10 cellular contexts compared by ENCODE assay signal in the genomic region with DNA sequence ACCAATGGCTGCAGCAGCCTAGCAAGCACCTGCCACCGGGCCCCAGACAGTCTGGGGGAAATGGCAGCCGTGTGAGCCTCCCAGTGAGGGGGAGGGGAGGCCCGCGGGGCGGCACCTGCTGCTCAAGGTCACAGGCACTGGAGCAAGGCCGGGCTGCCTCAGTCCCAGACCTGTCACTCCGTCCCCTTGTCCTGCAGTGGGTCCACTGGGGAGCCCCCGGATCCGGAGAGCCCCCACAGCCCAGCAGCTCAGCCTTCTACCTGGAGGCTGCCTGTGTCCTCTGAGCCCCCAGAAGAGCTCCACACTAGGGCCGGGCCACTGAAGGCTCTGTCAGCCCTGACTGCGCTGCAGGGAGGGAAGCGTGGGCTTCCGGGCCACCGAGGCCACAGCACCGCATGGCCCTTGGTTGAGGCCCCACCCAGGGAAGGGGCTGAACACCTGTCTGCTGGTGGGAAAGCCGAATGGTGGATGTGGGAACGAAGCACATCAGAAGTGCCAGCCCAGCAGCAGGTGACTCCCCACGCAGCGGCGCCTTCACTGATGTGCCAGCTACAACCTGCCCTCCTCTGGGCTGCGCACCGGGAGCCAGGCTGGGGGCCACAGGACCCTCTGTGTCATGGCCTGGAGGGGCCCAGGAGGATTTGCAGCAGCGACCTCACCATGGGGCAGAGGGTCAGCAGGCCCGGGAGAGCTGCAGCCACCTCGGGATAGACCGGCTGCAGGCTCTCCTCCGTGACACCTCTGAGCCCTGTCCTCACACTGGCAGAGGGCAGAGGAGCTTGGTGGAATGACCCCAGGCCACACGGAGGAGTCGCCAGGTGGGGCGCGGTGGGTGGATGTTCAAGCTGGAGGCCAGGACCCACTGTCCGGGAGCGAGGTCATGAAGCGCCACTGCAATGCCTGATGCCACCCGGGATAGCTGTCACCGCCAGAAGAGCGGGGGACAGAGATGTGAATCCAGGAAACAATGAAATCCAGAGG. TPM values are rescaled to one million over a fixed set of nuclear protein-coding genes. Genes with fewer than 3 reads are reported as not detected.
DNase-seq lines count a peak whose midpoint lies in the region; ATAC-seq and TF ChIP-seq lines count a peak whose summit lies in the region.
"Had no signal": no experiment of that assay in that cellular context is flagged by ENCODE, and none has a peak within 500 bp of the region (broad histone marks: within the 10 kb centered on the region; RNA-seq: fewer than 3 reads in every experiment).

No MANE protein-coding gene starts in this region.

- H3K9me3 Mint-ChIP-seq in naive thymus-derived CD8-positive, alpha-beta T cell: peaks cover 0 to 4% (median 0%) of the 10 kb centered on the region in 9 donors
- no peaks in the 10 kb centered on the region for H3K9me3 Mint-ChIP-seq in activated naive CD4-positive, alpha-beta T cell treated with anti-CD3 and anti-CD28 coated beads, Interleukin-2, amount 10 ng/mL, durations not matched to agents 7 days and 5 days

- no peak overlapping the region for H3K27ac ChIP-seq in vagina

- POLR2A ChIA-PET in naive thymus-derived CD8-positive, alpha-beta T cell (lab: Charles Lee): interaction anchor here (0.5 to 5.0 kb wide), 6 partner anchors 11 to 78 kb away, joined by 3 to 32 read pairs (median 7); a partner anchor contains a TSS

- H3K27me3 Mint-ChIP-seq in naive thymus-derived CD8-positive, alpha-beta T cell: no peaks in the 10 kb centered on the region
- peaks cover 33% of the 10 kb centered on the region for H3K27me3 Mint-ChIP-seq in activated naive CD4-positive, alpha-beta T cell treated with anti-CD3 and anti-CD28 coated beads, Interleukin-2, amount 10 ng/mL, durations not matched to agents 7 days and 5 days

- no peak for TF ChIP-seq CTCF in vagina (IDR thresholded peaks at IDR 0.05)

- H3K36me3 Mint-ChIP-seq in naive thymus-derived CD8-positive, alpha-beta T cell: no peaks in the 10 kb centered on the region
- no peaks in the 10 kb centered on the region for H3K36me3 Mint-ChIP-seq in activated naive CD4-positive, alpha-beta T cell treated with anti-CD3 and anti-CD28 coated beads, Interleukin-2, amount 10 ng/mL, durations not matched to agents 7 days and 5 days

- no peak overlapping the region for H3K4me3 ChIP-seq in vagina

- TF ChIP-seq POLR2A in vagina (IDR thresholded peaks at IDR 0.05): no peak

- no peaks in the 10 kb centered on the region for H3K9me3 ChIP-seq in vagina

- H3K4me3 Mint-ChIP-seq in naive thymus-derived CD8-positive, alpha-beta T cell: peak overlapping the region; percentile 61 to 89 (median 82)
- H3K4me3 Mint-ChIP-seq in activated naive CD4-positive, alpha-beta T cell treated with anti-CD3 and anti-CD28 coated beads, Interleukin-2, amount 10 ng/mL, durations not matched to agents 7 days and 5 days: no peak overlapping the region

- peak; percentile 77 to 83 for ATAC-seq in naive thymus-derived CD8-positive, alpha-beta T cell
- no peak for ATAC-seq in GM21423 (IDR thresholded peaks at IDR 0.05; ENCODE audit: unreplicated experiment)

- H3K36me3 ChIP-seq in vagina: no peaks in the 10 kb centered on the region

- H3K27me3 ChIP-seq in vagina: no peaks in the 10 kb centered on the region

- intact Hi-C loops in vagina (cut with DNase I): no loop called here

- peak overlapping the region; percentile 79 to 97 (median 94) for H3K27ac Mint-ChIP-seq in naive thymus-derived CD8-positive, alpha-beta T cell
- no peak overlapping the region for H3K27ac Mint-ChIP-seq in activated naive CD4-positive, alpha-beta T cell treated with anti-CD3 and anti-CD28 coated beads, Interleukin-2, amount 10 ng/mL, durations not matched to agents 7 days and 5 days

- CTCF ChIA-PET in activated naive CD4-positive, alpha-beta T cell treated with anti-CD3 and anti-CD28 coated beads, Interleukin-2, amount 10 ng/mL, durations not matched to agents 7 days and 5 days (lab: Charles Lee): no interaction called here

- peaks cover 28 to 65% (median 56%) of the 10 kb centered on the region in 4 donors for H3K4me1 Mint-ChIP-seq in naive thymus-derived CD8-positive, alpha-beta T cell
- peaks cover 13% of the 10 kb centered on the region for H3K4me1 Mint-ChIP-seq in activated naive CD4-positive, alpha-beta T cell treated with anti-CD3 and anti-CD28 coated beads, Interleukin-2, amount 10 ng/mL, durations not matched to agents 7 days and 5 days

- peak; percentile 44 for DNase-seq in NCI-H2107 (lab: John Stamatoyannopoulos, UW)
- DNase-seq in NCI-H2107 treated with DMSO at 0.1 percent for 48 hours (lab: John Stamatoyannopoulos, UW; ENCODE audit: unreplicated experiment): no peak
- DNase-seq in COLO668 (lab: John Stamatoyannopoulos, UW; ENCODE audit: unreplicated experiment): peak; percentile 90
- peak; percentile 58 for DNase-seq in activated CD8-positive, alpha-beta memory T cell treated with anti-CD3 and anti-CD28 coated beads, Interleukin-2, amount 50 U/mL, for 48 hours
- peak in 7 of 10 donors; percentile 35 to 57 (median 53) for DNase-seq in naive thymus-derived CD8-positive, alpha-beta T cell
- no peak for DNase-seq in vagina (ENCODE audit: extremely low spot score in 2 of 2)
- DNase-seq in activated naive CD4-positive, alpha-beta T cell treated with anti-CD3 and anti-CD28 coated beads, Interleukin-2, amount 10 ng/mL, durations not matched to agents 7 days and 5 days: no peak
- DNase-seq: KG1, NCI-H446 had no signal

- peaks cover 5% of the 10 kb centered on the region for H3K4me1 ChIP-seq in vagina

RNA-seq across cellular contexts. Expression of a gene that starts 35.0 kb away (rescaled TPM):
- total RNA-seq in naive thymus-derived CD8-positive, alpha-beta T cell: 10 to 100 TPM; 41.9 to 44.2 TPM
- polyA plus RNA-seq in naive thymus-derived CD8-positive, alpha-beta T cell: 10 to 100 TPM; 15.6 to 30.0 (median 20.5) TPM
- total RNA-seq in vagina: 27.5 TPM

RNA-seq across cellular contexts. Expression of a gene that starts 55.0 kb away (rescaled TPM):
- total RNA-seq in naive thymus-derived CD8-positive, alpha-beta T cell: 10 to 100 TPM; 28.4 to 30.1 TPM
- polyA plus RNA-seq in naive thymus-derived CD8-positive, alpha-beta T cell: 10 to 100 TPM; 16.3 to 22.2 (median 18.8) TPM
- 9.6 TPM for total RNA-seq in vagina

RNA-seq across cellular contexts. Expression of a gene that starts 55.0 kb away (rescaled TPM):
- total RNA-seq in naive thymus-derived CD8-positive, alpha-beta T cell: 1 to 10 TPM; 2.9 to 3.8 TPM
- under 1 TPM in 2 of 3 donors, not detected in 1; 0.44 to 0.55 TPM for polyA plus RNA-seq in naive thymus-derived CD8-positive, alpha-beta T cell
- total RNA-seq in vagina: 3.9 TPM

Comparison
In these comparisons a context has a peak if more than half of its experiments do, and no peak if none do; other contexts are left out.
1. DNase-seq: peak in NCI-H2107 (single experiment), COLO668 (single experiment), activated CD8-positive, alpha-beta memory T cell treated with anti-CD3 and anti-CD28 coated beads, Interleukin-2, amount 50 U/mL, for 48 hours (single experiment) and naive thymus-derived CD8-positive, alpha-beta T cell (7 of 10); none in NCI-H2107 treated with DMSO at 0.1 percent for 48 hours (single experiment), vagina (0 of 2) and activated naive CD4-positive, alpha-beta T cell treated with anti-CD3 and anti-CD28 coated beads, Interleukin-2, amount 10 ng/mL, durations not matched to agents 7 days and 5 days (single experiment).